Comparison of ENCODE assay signal across 26 cellular contexts in genomic region chr1:156533568-156534220, GRCh38. TPM values are rescaled to one million over a fixed set of nuclear protein-coding genes. Genes with fewer than 3 reads are reported as not detected.
"Had no signal": no experiment of that assay in that cellular context is flagged by ENCODE, and none has a peak within 500 bp of the region (broad histone marks: within the 10 kb centered on the region; RNA-seq: fewer than 3 reads in every experiment).

No MANE protein-coding gene starts in this region.

- H3K36me3 Mint-ChIP-seq: T-cell had no signal

- H3K4me1 Mint-ChIP-seq: activated B cell treated with CpG ODN at 0.5 μM for 24 hours had no signal

- H3K27ac ChIP-seq: brain microvascular endothelial cell had no signal

- H3K9me3 Mint-ChIP-seq: activated B cell treated with CpG ODN at 0.5 μM for 24 hours; activated CD4-positive, alpha-beta T cell treated with anti-CD3 and anti-CD28 coated beads, Interleukin-2, amount 10 ng/mL, durations not matched to agents 24 days and 14 days; activated naive CD4-positive, alpha-beta T cell treated with anti-CD3 and anti-CD28 coated beads, Interleukin-2, amount 50 U/mL, for 72 hours; activated T-cell treated with anti-CD3 and anti-CD28 coated beads, Interleukin-2, amount 50 U/mL, for 24 hours; activated T-helper 1 cell treated with anti-CD3 and anti-CD28 coated beads, Interleukin-12 subunit alpha, Interleukin-12 subunit beta, Interleukin-2, Interleukin-4 antibody, amounts not matched to agents 30 ng/mL and 10 ng/mL and 1 ng/mL, durations not matched to agents 14 hours and 24 hours and 36 hours; T-cell had no signal

- H3K27me3 Mint-ChIP-seq: activated B cell treated with CpG ODN at 0.5 μM for 24 hours; activated CD4-positive, alpha-beta T cell treated with anti-CD3 and anti-CD28 coated beads, Interleukin-2, amount 10 ng/mL, durations not matched to agents 24 days and 14 days; activated CD8-positive, alpha-beta memory T cell treated with anti-CD3 and anti-CD28 coated beads, Interleukin-2, amount 10 ng/mL, durations not matched to agents 7 days and 5 days; activated T-cell treated with anti-CD3 and anti-CD28 coated beads, Interleukin-2, amount 50 U/mL, for 24 hours; T-cell had no signal

- H3K36me3 ChIP-seq: brain microvascular endothelial cell had no signal

- H3K4me3 Mint-ChIP-seq: activated B cell treated with CpG ODN at 0.5 μM for 24 hours; activated CD4-positive, alpha-beta T cell treated with anti-CD3 and anti-CD28 coated beads, Interleukin-2, amount 10 ng/mL, durations not matched to agents 24 days and 14 days; activated CD8-positive, alpha-beta memory T cell treated with anti-CD3 and anti-CD28 coated beads, Interleukin-2, amount 10 ng/mL, durations not matched to agents 7 days and 5 days; activated T-cell treated with anti-CD3 and anti-CD28 coated beads, Interleukin-2, amount 50 U/mL, for 24 hours; activated T-helper 1 cell treated with anti-CD3 and anti-CD28 coated beads, Interleukin-12 subunit alpha, Interleukin-12 subunit beta, Interleukin-2, Interleukin-4 antibody, amounts not matched to agents 30 ng/mL and 10 ng/mL and 1 ng/mL, durations not matched to agents 14 hours and 24 hours and 36 hours; T-cell had no signal

- H3K27ac Mint-ChIP-seq: activated B cell treated with CpG ODN at 0.5 μM for 24 hours; activated CD4-positive, alpha-beta T cell treated with anti-CD3 and anti-CD28 coated beads, Interleukin-2, amount 10 ng/mL, durations not matched to agents 24 days and 14 days; activated CD8-positive, alpha-beta memory T cell treated with anti-CD3 and anti-CD28 coated beads, Interleukin-2, amount 10 ng/mL, durations not matched to agents 7 days and 5 days; activated T-helper 1 cell treated with anti-CD3 and anti-CD28 coated beads, Interleukin-12 subunit alpha, Interleukin-12 subunit beta, Interleukin-2, Interleukin-4 antibody, amounts not matched to agents 30 ng/mL and 10 ng/mL and 1 ng/mL, durations not matched to agents 14 hours and 24 hours and 36 hours; T-cell had no signal

- DNase-seq: activated B cell treated with CpG ODN at 0.5 μM for 24 hours; activated CD4-positive, alpha-beta T cell treated with anti-CD3 and anti-CD28 coated beads for 1 hour; activated CD4-positive, alpha-beta T cell treated with anti-CD3 and anti-CD28 coated beads, Interleukin-2, amount 10 ng/mL, durations not matched to agents 24 days and 14 days; activated CD4-positive, alpha-beta T cell treated with anti-CD3 and anti-CD28 coated beads, Interleukin-2, amount 50 U/mL, for 48 hours; activated CD8-positive, alpha-beta memory T cell treated with anti-CD3 and anti-CD28 coated beads, Interleukin-2, amount 10 ng/mL, durations not matched to agents 7 days and 5 days; activated effector memory CD4-positive, alpha-beta T cell treated with Interleukin-2 at 50 U/mL for 16 hours; activated naive CD4-positive, alpha-beta T cell; activated T-cell treated with anti-CD3 and anti-CD28 coated beads, Interleukin-2, amount 50 U/mL, for 24 hours; brain microvascular endothelial cell; KG1; NCI-H1092; NCI-H1417; NCI-H1930; NCI-H345; NCI-H510A; NCI-H526 treated with DMSO at 0.1 percent for 48 hours; NCI-H82; SIG-M5; T-cell; T-helper 2 cell; T1000 had no signal

- ATAC-seq: activated CD8-positive, alpha-beta memory T cell treated with anti-CD3 and anti-CD28 coated beads, Interleukin-2, amount 10 ng/mL, durations not matched to agents 7 days and 5 days; activated naive CD4-positive, alpha-beta T cell treated with anti-CD3 and anti-CD28 coated beads, Interleukin-2, amount 50 U/mL, for 72 hours; T-cell had no signal

- H3K27me3 ChIP-seq: brain microvascular endothelial cell had no signal

RNA-seq across cellular contexts. Expression of gene TTC24, which starts 45.8 kb away (rescaled TPM):
- total RNA-seq: LHCN-M2, M059J, RPMI7951 had no signal
